Comparison of ENCODE assay signal across 23 cellular contexts in genomic region chr22:24584871-24585411, GRCh38. TPM values are rescaled to one million over a fixed set of nuclear protein-coding genes. Genes with fewer than 3 reads are reported as not detected.
A peak's percentile ranks its signal among the peaks of the same experiment; 100 is the strongest.
DNase-seq lines count a peak whose midpoint lies in the region; FAIRE-seq and TF ChIP-seq lines count a peak whose summit lies in the region.
"Had no signal": no experiment of that assay in that cellular context is flagged by ENCODE, and none has a peak within 500 bp of the region (broad histone marks: within the 10 kb centered on the region; RNA-seq: fewer than 3 reads in every experiment).

No MANE protein-coding gene starts in this region.

- H3K4me3 ChIP-seq in kidney (ENCODE audit: low read length in 2 of 2) (no peak overlapping the region), sigmoid colon (no peak overlapping the region)
- H3K4me3 ChIP-seq: GM23248, K562, left lung, suprapubic skin had no signal

- intact Hi-C loops in kidney (cut with DNase I) = no loop called here
- intact Hi-C loops in sigmoid colon (cut with DNase I) = no loop called here

- no peak for FAIRE-seq in kidney (lab: Jason Lieb, UNC)
- FAIRE-seq: K562 had no signal

- DNase-seq in kidney (peak; percentile 70), sigmoid colon (no peak), activated T-cell treated with anti-CD3 and anti-CD28 coated beads for 4 hours (no peak), SK-N-DZ (ENCODE audit: low spot score) (no peak), T-helper 1 cell (no peak), NCI-H2171 treated with DMSO at 0.1 percent for 48 hours (lab: John Stamatoyannopoulos, UW) (no peak)
- DNase-seq: activated CD4-positive, alpha-beta T cell treated with anti-CD3 and anti-CD28 coated beads, Interleukin-2, amount 50 U/mL, for 48 hours; activated naive CD4-positive, alpha-beta T cell treated with Interleukin-2 at 50 U/mL for 16 hours; CD8-positive, alpha-beta T cell; effector CD8-positive, alpha-beta T cell; GM23248; NCI-H1048; NCI-H1694; NCI-H510A; stimulated activated CD4-positive, alpha-beta T cell treated with anti-CD3 and anti-CD28 coated beads, Interleukin-15, amount 100 ng/mL, for 24 hours; stimulated activated CD4-positive, alpha-beta T cell treated with anti-CD3 and anti-CD28 coated beads, Interleukin-4, amount 100 ng/mL, for 4 hours; T-helper 2 cell had no signal

- H3K4me1 ChIP-seq in kidney (ENCODE audit: control insufficient read depth in 1 of 2, insufficient read depth in 1 of 2, low read depth in 1 of 2, low read length in 2 of 2) (peaks cover 5 to 11% of the 10 kb centered on the region in 2 donors), sigmoid colon (peaks cover 0 to 28% (median 21%) of the 10 kb centered on the region in 4 donors)

- H3K9me3 ChIP-seq in kidney (ENCODE audit: control insufficient read depth in 1 of 2, low read length in 2 of 2) = no peaks in the 10 kb centered on the region
- H3K9me3 ChIP-seq in sigmoid colon = no peaks in the 10 kb centered on the region
- H3K9me3 ChIP-seq: left lung, suprapubic skin had no signal

- 93% methylated on average over 10 of the region's 10 CpGs for WGBS in sigmoid colon, 2 donors

- peaks cover 3 to 12% of the 10 kb centered on the region in 2 donors for H3K36me3 ChIP-seq in kidney (ENCODE audit: control insufficient read depth in 1 of 2, insufficient read depth in 2 of 2, low read length in 2 of 2)
- peaks cover 0 to 47% (median 16%) of the 10 kb centered on the region in 4 donors for H3K36me3 ChIP-seq in sigmoid colon

- TF ChIP-seq EP300 in sigmoid colon (IDR thresholded peaks at IDR 0.05) = no peak

- TF ChIP-seq CTCF in 22Rv1 (IDR thresholded peaks at IDR 0.05) (no peak), VCaP (conservative IDR thresholded peaks at IDR 0.05) (no peak), kidney (IDR thresholded peaks at IDR 0.05; ENCODE audit: borderline replicate concordance, extremely low read depth, insufficient read depth) (no peak), sigmoid colon (IDR thresholded peaks at IDR 0.05) (no peak)

- no peak for TF ChIP-seq POLR2A in sigmoid colon (IDR thresholded peaks at IDR 0.05)

- H3K27me3 ChIP-seq in sigmoid colon = no peaks in the 10 kb centered on the region
- H3K27me3 ChIP-seq: left lung, suprapubic skin had no signal

- H3K9ac ChIP-seq in kidney (ENCODE audit: low read length in 2 of 2) = no peak overlapping the region
- H3K9ac ChIP-seq: GM23248 had no signal

- peak overlapping the region; percentile 27; the same call in 1 of the 2 replicates for H3K27ac ChIP-seq in 22Rv1
- peak overlapping the region; percentile 94 for H3K27ac ChIP-seq in VCaP
- H3K27ac ChIP-seq in kidney (ENCODE audit: low read depth in 2 of 2, low read length in 2 of 2) = no peak overlapping the region
- H3K27ac ChIP-seq in sigmoid colon = peak overlapping the region; percentile 76 to 83 (median 80)
- H3K27ac ChIP-seq: epithelial cell of prostate, GM23248, left lung had no signal

RNA-seq across cellular contexts. Expression of gene LRRC75B, which starts 7.9 kb away (rescaled TPM):
- total RNA-seq in kidney (47.6 TPM), sigmoid colon (10 to 100 TPM; 11.1 to 18.6 (median 13.8) TPM)
- polyA plus RNA-seq in kidney (ENCODE audit: insufficient read depth, low read depth, low replicate concordance) (23.4 TPM), sigmoid colon (10 to 100 TPM in 1 of 3 donors, 1 to 10 TPM in 2; 2.5 to 14.4 (median 8.1) TPM)
- polyA plus RNA-seq in SK-N-DZ (2014; cell fraction: cytosol; rRNA removed) = 22.5 and 24.4 TPM in 2 replicates
- polyA plus RNA-seq in SK-N-DZ (2014; cell fraction: nucleus; rRNA removed) = 106 and 143 TPM in 2 replicates
- total RNA-seq: CD8-positive, alpha-beta T cell had no signal

RNA-seq across cellular contexts. Expression of gene GGT1, which starts 18.1 kb away (rescaled TPM):
- 169 TPM for total RNA-seq in kidney
- 153 TPM for polyA plus RNA-seq in kidney (ENCODE audit: insufficient read depth, low read depth, low replicate concordance)
- 1 to 10 TPM; 2.9 to 5.4 (median 3.7) TPM for total RNA-seq in sigmoid colon
- polyA plus RNA-seq in sigmoid colon = 10 to 100 TPM; 12.6 to 33.1 (median 26.7) TPM
- polyA plus RNA-seq in SK-N-DZ (2014; cell fraction: cytosol; rRNA removed) = 22.2 and 30.3 TPM in 2 replicates
- polyA plus RNA-seq in SK-N-DZ (2014; cell fraction: nucleus; rRNA removed) = 63.3 and 66.5 TPM in 2 replicates

RNA-seq across cellular contexts. Expression of gene SNRPD3, which starts 29.1 kb away (rescaled TPM):
- total RNA-seq in kidney = 73.7 TPM
- 136 TPM for polyA plus RNA-seq in kidney (ENCODE audit: insufficient read depth, low read depth, low replicate concordance)
- total RNA-seq in sigmoid colon = 100 to 1,000 TPM; 104 to 156 (median 133) TPM
- 100 to 1,000 TPM; 111 to 159 (median 146) TPM for polyA plus RNA-seq in sigmoid colon
- polyA plus RNA-seq in SK-N-DZ (2014; cell fraction: cytosol; rRNA removed) = 357 and 397 TPM in 2 replicates
- 183 and 255 TPM in 2 replicates for polyA plus RNA-seq in SK-N-DZ (2014; cell fraction: nucleus; rRNA removed)

RNA-seq across cellular contexts. Expression of gene GUCD1, which starts 30.0 kb away (rescaled TPM):
- total RNA-seq in kidney = 150 TPM
- 111 TPM for polyA plus RNA-seq in kidney (ENCODE audit: insufficient read depth, low read depth, low replicate concordance)
- total RNA-seq in sigmoid colon = 10 to 100 TPM; 85.6 to 98.6 (median 89.4) TPM
- 100 to 1,000 TPM; 153 to 301 (median 160) TPM for polyA plus RNA-seq in sigmoid colon
- polyA plus RNA-seq in SK-N-DZ (2014; cell fraction: cytosol; rRNA removed) = 69.4 and 76.9 TPM in 2 replicates
- polyA plus RNA-seq in SK-N-DZ (2014; cell fraction: nucleus; rRNA removed) = 37.3 and 37.7 TPM in 2 replicates

Comparison
In these comparisons a context has a peak if more than half of its experiments do, and no peak if none do; other contexts are left out.
1. H3K27ac ChIP-seq: peak in 22Rv1 (single experiment), VCaP (single experiment) and sigmoid colon (4 of 4); none in kidney (0 of 2).
2. RNA of gene GGT1, which starts 18.1 kb away (total RNA-seq): 169 TPM in kidney (single experiment); 2.9 to 5.4 TPM in sigmoid colon; every median in the first group is over 10 times any median in the second.